Comparison of ENCODE assay signal across 11 cellular contexts in the genomic region with DNA sequence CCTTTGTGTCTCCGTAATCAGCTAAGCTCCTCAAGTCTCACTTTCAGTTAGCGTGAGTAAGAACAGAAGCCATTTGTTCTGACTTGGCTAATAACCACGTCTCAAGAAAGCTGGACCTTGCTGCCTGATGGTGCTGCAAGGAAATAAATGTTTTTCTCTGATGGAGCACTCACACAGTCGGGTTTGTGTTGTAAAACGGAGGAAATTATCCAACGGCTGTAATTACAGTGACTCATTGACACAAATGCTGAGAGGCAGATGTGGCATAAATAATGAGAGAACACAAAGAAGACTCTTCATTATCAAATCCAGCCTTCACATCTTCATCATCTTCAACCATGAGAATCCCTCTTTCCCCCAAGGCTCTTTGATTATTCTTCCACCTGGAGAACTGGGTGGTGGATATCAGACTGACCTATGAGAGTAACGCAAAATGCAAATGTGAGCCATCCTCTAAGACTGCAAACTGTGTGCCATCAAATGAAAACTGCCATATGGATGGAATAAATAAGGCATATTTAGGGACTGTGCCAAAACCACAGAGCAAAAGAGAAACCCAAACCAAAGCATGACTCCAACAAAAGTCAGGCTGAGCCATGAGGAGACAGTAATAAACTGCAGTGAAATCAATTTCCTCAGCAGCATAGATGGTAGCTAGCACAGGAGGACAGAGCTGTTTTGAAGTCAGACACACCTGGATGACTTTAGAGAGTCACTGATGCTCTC.
DNase-seq lines count a peak whose midpoint lies in the region; ATAC-seq and TF ChIP-seq lines count a peak whose summit lies in the region.
"Had no signal": no experiment of that assay in that cellular context is flagged by ENCODE, and none has a peak within 500 bp of the region (broad histone marks: within the 10 kb centered on the region; RNA-seq: fewer than 3 reads in every experiment).

No MANE protein-coding gene starts in this region.

- no peaks in the 10 kb centered on the region for H3K27me3 ChIP-seq in lower lobe of right lung (ENCODE audit: low read depth)
- H3K27me3 ChIP-seq: upper lobe of left lung had no signal

- DNase-seq in AG08396 (ENCODE audit: low spot score) (peak; percentile 79), M059J (ENCODE audit: low read depth) (peak; percentile 87), kidney tubule cell (ENCODE audit: low spot score) (peak; percentile 37), lower lobe of right lung (no peak), NCI-H128 (lab: John Stamatoyannopoulos, UW; ENCODE audit: unreplicated experiment) (no peak)
- no peak for DNase-seq in stimulated activated naive CD8-positive, alpha-beta T cell treated with anti-CD3 and anti-CD28 coated beads, Interleukin-15, Interleukin-2, amounts not matched to agents 100 U/mL and 50 U/mL, for 24 hours
- DNase-seq: activated T-cell treated with anti-CD3 and anti-CD28 coated beads, Interleukin-2, amount 50 U/mL, for 24 hours; Karpas-422; upper lobe of left lung had no signal

- no peaks in the 10 kb centered on the region for H3K36me3 ChIP-seq in lower lobe of right lung
- H3K36me3 ChIP-seq: upper lobe of left lung had no signal

- TF ChIP-seq CTCF in brain (conservative IDR thresholded peaks at IDR 0.05) (no peak), lower lobe of right lung (IDR thresholded peaks at IDR 0.05) (no peak)

- peak overlapping the region; percentile 39 to 96 (median 94) for H3K27ac Mint-ChIP-seq in brain
- H3K27ac Mint-ChIP-seq: activated T-cell treated with anti-CD3 and anti-CD28 coated beads, Interleukin-2, amount 50 U/mL, for 24 hours had no signal

- H3K4me3 Mint-ChIP-seq in brain = peak overlapping the region in 3 of 5 experiments; percentile 42 to 82 (median 57)
- H3K4me3 Mint-ChIP-seq: activated T-cell treated with anti-CD3 and anti-CD28 coated beads, Interleukin-2, amount 50 U/mL, for 24 hours had no signal

- peaks cover 52% of the 10 kb centered on the region for H3K4me1 Mint-ChIP-seq in brain

- no peak overlapping the region for H3K4me3 ChIP-seq in lower lobe of right lung
- H3K4me3 ChIP-seq: upper lobe of left lung had no signal

- H3K9me3 ChIP-seq in lower lobe of right lung = no peaks in the 10 kb centered on the region
- H3K9me3 ChIP-seq: upper lobe of left lung had no signal

- intact Hi-C loops in lower lobe of right lung (cut with DNase I) = no loop called here

- H3K27me3 Mint-ChIP-seq in brain = no peaks in the 10 kb centered on the region
- H3K27me3 Mint-ChIP-seq: activated T-cell treated with anti-CD3 and anti-CD28 coated beads, Interleukin-2, amount 50 U/mL, for 24 hours had no signal

- no peaks in the 10 kb centered on the region for H3K36me3 Mint-ChIP-seq in brain

- H3K9me3 Mint-ChIP-seq in brain = peaks cover 0 to 3% (median 0%) of the 10 kb centered on the region in 5 experiments
- H3K9me3 Mint-ChIP-seq: activated T-cell treated with anti-CD3 and anti-CD28 coated beads, Interleukin-2, amount 50 U/mL, for 24 hours had no signal

- ATAC-seq in lower lobe of right lung (no peak), HG03432 (IDR thresholded peaks at IDR 0.05; ENCODE audit: unreplicated experiment) (no peak)
- ATAC-seq in stimulated activated naive CD8-positive, alpha-beta T cell treated with anti-CD3 and anti-CD28 coated beads, Interleukin-15, Interleukin-2, amounts not matched to agents 100 U/mL and 50 U/mL, for 24 hours = no peak

- no peak overlapping the region for H3K27ac ChIP-seq in lower lobe of right lung
- H3K27ac ChIP-seq: upper lobe of left lung had no signal

- H3K4me1 ChIP-seq in lower lobe of right lung = no peaks in the 10 kb centered on the region
- H3K4me1 ChIP-seq: upper lobe of left lung had no signal

Comparison
In these comparisons a context has a peak if more than half of its experiments do, and no peak if none do; other contexts are left out.
1. DNase-seq: peak in AG08396 (single experiment), M059J (single experiment) and kidney tubule cell (single experiment); none in lower lobe of right lung (single experiment), NCI-H128 (single experiment) and stimulated activated naive CD8-positive, alpha-beta T cell treated with anti-CD3 and anti-CD28 coated beads, Interleukin-15, Interleukin-2, amounts not matched to agents 100 U/mL and 50 U/mL, for 24 hours (single experiment).